In the genomic region with DNA sequence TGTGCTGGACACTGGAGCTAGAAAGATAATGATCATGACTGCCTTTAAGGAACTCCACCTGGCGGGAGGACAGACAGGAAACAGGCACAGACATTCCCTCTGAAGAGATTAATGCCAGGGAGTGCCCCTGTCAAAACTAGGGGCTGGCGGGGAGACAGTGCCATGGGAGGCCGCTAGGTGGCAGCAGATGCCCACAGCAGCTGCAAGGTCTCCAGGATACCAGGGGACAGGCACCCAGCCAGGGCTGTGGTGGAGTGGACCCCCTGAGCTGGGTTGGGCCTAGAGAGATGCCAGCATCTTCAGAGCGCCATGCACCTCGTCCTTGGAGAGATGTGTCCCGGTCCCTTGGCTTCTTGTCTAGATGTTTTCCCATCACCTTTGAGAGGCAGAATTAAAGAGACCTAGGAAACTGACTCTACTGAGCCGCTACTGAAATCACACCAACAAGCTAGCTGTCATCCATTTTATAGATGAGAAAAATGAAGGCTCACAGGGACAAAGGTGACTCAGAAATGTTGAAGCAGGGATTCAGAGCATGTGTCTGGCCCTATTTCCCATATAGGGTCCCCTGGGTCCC, we compare ENCODE assay signal across 9 cellular contexts. TPM values are rescaled to one million over a fixed set of nuclear protein-coding genes. Genes with fewer than 3 reads are reported as not detected.
DNase-seq lines count a peak whose midpoint lies in the region; ATAC-seq, FAIRE-seq and TF ChIP-seq lines count a peak whose summit lies in the region.
"Had no signal": no experiment of that assay in that cellular context is flagged by ENCODE, and none has a peak within 500 bp of the region (broad histone marks: within the 10 kb centered on the region; RNA-seq: fewer than 3 reads in every experiment).

No MANE protein-coding gene starts in this region.

- no peaks in the 10 kb centered on the region for H3K9me3 ChIP-seq in MM.1S (replicated peaks; ENCODE audit: insufficient read depth, low read length)
- H3K9me3 ChIP-seq in neuronal stem cell (replicated peaks in 1 of 2; ENCODE audit: control insufficient read depth in 2 of 2, insufficient read depth in 1 of 2, low read depth in 1 of 2, low read length in 2 of 2): no peaks in the 10 kb centered on the region

- no CpG with 5 or more reads among the region's 7 CpGs for WGBS in neuronal stem cell (ENCODE audit: extremely low coverage in 2 of 2, insufficient read length in 2 of 2, insufficient replicate concordance in 1 of 2), 2 donors

- no peak for TF ChIP-seq POLR2A in GM12891 (IDR thresholded peaks at IDR 0.05; ENCODE audit: low read depth, low read length)

- H3K4me3 Mint-ChIP-seq in activated T-helper 1 cell treated with anti-CD3 and anti-CD28 coated beads, Interleukin-12 subunit alpha, Interleukin-12 subunit beta, Interleukin-2, Interleukin-4 antibody, amounts not matched to agents 30 ng/mL and 10 ng/mL and 1 ng/mL, durations not matched to agents 14 hours and 24 hours and 36 hours: no peak overlapping the region

- H3K27me3 ChIP-seq in MM.1S (replicated peaks; ENCODE audit: insufficient read depth, low read length): 0 out of 2 replicates have a peak, but pooled peaks cover 8% of the 10 kb centered on the region
- H3K27me3 ChIP-seq in neuronal stem cell (ENCODE audit: control insufficient read depth in 3 of 3, insufficient read depth in 3 of 3, low read depth in 1 of 3, low read length in 3 of 3): peaks cover 0 to 38% (median 0%) of the 10 kb centered on the region in 3 experiments

- H3K14ac ChIP-seq in neuronal stem cell (ENCODE audit: low read length): no peak overlapping the region

- no peaks in the 10 kb centered on the region for H3K79me1 ChIP-seq in neuronal stem cell (ENCODE audit: low read depth, low read length)

- H4K8ac ChIP-seq in neuronal stem cell (ENCODE audit: low read depth, low read length): no peak overlapping the region

- intact Hi-C loops in activated T-helper 1 cell treated with anti-CD3 and anti-CD28 coated beads, Interleukin-12 subunit alpha, Interleukin-12 subunit beta, Interleukin-2, Interleukin-4 antibody, amounts not matched to agents 30 ng/mL and 10 ng/mL and 1 ng/mL, durations not matched to agents 14 hours and 24 hours and 36 hours (cut with micrococcal nuclease): loop anchor here (1.0 kb wide), 5 partner anchors 45 to 645 kb away; no protein-coding TSS in a partner anchor

- H3K4me1 Mint-ChIP-seq in activated T-helper 1 cell treated with anti-CD3 and anti-CD28 coated beads, Interleukin-12 subunit alpha, Interleukin-12 subunit beta, Interleukin-2, Interleukin-4 antibody, amounts not matched to agents 30 ng/mL and 10 ng/mL and 1 ng/mL, durations not matched to agents 14 hours and 24 hours and 36 hours (ENCODE audit: low read depth): no peaks in the 10 kb centered on the region

- H3K36me3 ChIP-seq in MM.1S (replicated peaks; ENCODE audit: insufficient read depth, low read length) (no peaks in the 10 kb centered on the region), neuronal stem cell (replicated peaks in 1 of 2; ENCODE audit: control insufficient read depth in 2 of 2, insufficient read depth in 2 of 2, low read length in 2 of 2) (no peaks in the 10 kb centered on the region)

- ATAC-seq in HG02588 (IDR thresholded peaks at IDR 0.05; ENCODE audit: unreplicated experiment): no peak

- peaks cover 4% of the 10 kb centered on the region for H3K27me3 Mint-ChIP-seq in activated T-helper 1 cell treated with anti-CD3 and anti-CD28 coated beads, Interleukin-12 subunit alpha, Interleukin-12 subunit beta, Interleukin-2, Interleukin-4 antibody, amounts not matched to agents 30 ng/mL and 10 ng/mL and 1 ng/mL, durations not matched to agents 14 hours and 24 hours and 36 hours (ENCODE audit: insufficient read depth)

- H3K36me3 Mint-ChIP-seq in activated T-helper 1 cell treated with anti-CD3 and anti-CD28 coated beads, Interleukin-12 subunit alpha, Interleukin-12 subunit beta, Interleukin-2, Interleukin-4 antibody, amounts not matched to agents 30 ng/mL and 10 ng/mL and 1 ng/mL, durations not matched to agents 14 hours and 24 hours and 36 hours (ENCODE audit: low read depth): peaks cover 2% of the 10 kb centered on the region

- H2BK120ac ChIP-seq in neuronal stem cell (ENCODE audit: low read depth, low read length): no peak overlapping the region

- DNase-seq in GM12891 (ENCODE audit: insufficient read length, low spot score): peak; percentile 79
- peak; percentile 72 for DNase-seq in MM.1S
- peak; percentile 69 for DNase-seq in RPMI7951 (ENCODE audit: low read depth)
- peak; percentile 57 for DNase-seq in activated T-helper 1 cell treated with anti-CD3 and anti-CD28 coated beads, Interleukin-12 subunit alpha, Interleukin-12 subunit beta, Interleukin-2, Interleukin-4 antibody, amounts not matched to agents 30 ng/mL and 10 ng/mL and 1 ng/mL, durations not matched to agents 14 hours and 24 hours and 36 hours (ENCODE audit: low spot score)
- DNase-seq in fibroblast of the aortic adventitia (ENCODE audit: low read depth): peak; percentile 62
- DNase-seq in neuronal stem cell (ENCODE audit: low spot score): peak; percentile 69
- DNase-seq in stromal cell of bone marrow (ENCODE audit: low read depth): peak; percentile 26

- no peaks in the 10 kb centered on the region for H4K20me1 ChIP-seq in MM.1S (ENCODE audit: insufficient read depth, low read length)

- no peak overlapping the region for H3K18ac ChIP-seq in neuronal stem cell (ENCODE audit: low read length)

- no peak overlapping the region for H3K27ac Mint-ChIP-seq in activated T-helper 1 cell treated with anti-CD3 and anti-CD28 coated beads, Interleukin-12 subunit alpha, Interleukin-12 subunit beta, Interleukin-2, Interleukin-4 antibody, amounts not matched to agents 30 ng/mL and 10 ng/mL and 1 ng/mL, durations not matched to agents 14 hours and 24 hours and 36 hours

- no peak overlapping the region for H2BK5ac ChIP-seq in neuronal stem cell (ENCODE audit: low read length)

- TF ChIP-seq CTCF in MM.1S (IDR thresholded peaks at IDR 0.05; ENCODE audit: low read length) (peak; percentile 100), fibroblast of the aortic adventitia (IDR thresholded peaks at IDR 0.05; ENCODE audit: insufficient read depth, low read length) (peak; percentile 99)

- H2AFZ ChIP-seq in MM.1S (ENCODE audit: low read length) (no peak overlapping the region), neuronal stem cell (ENCODE audit: low read length) (no peak overlapping the region)

- H3K23ac ChIP-seq in neuronal stem cell (ENCODE audit: low read depth, low read length, poor library complexity): no peak overlapping the region

- no peak overlapping the region for H2AK5ac ChIP-seq in neuronal stem cell (ENCODE audit: low read depth, low read length)

- H3K27ac ChIP-seq in MM.1S (ENCODE audit: low read length) (no peak overlapping the region), neuronal stem cell (replicated peaks; ENCODE audit: low read length) (no peak overlapping the region)

- H3K9me2 ChIP-seq in MM.1S (replicated peaks; ENCODE audit: insufficient read depth, low read length): no peaks in the 10 kb centered on the region

- no peak overlapping the region for H2BK15ac ChIP-seq in neuronal stem cell (ENCODE audit: low read length)

- no peaks in the 10 kb centered on the region for H3F3A ChIP-seq in MM.1S (ENCODE audit: insufficient read depth, low read length)

- H3K9ac ChIP-seq in MM.1S (ENCODE audit: low read length) (no peak overlapping the region), neuronal stem cell (ENCODE audit: low read depth, low read length, poor library complexity) (no peak overlapping the region)

- H3K9me3 Mint-ChIP-seq in activated T-helper 1 cell treated with anti-CD3 and anti-CD28 coated beads, Interleukin-12 subunit alpha, Interleukin-12 subunit beta, Interleukin-2, Interleukin-4 antibody, amounts not matched to agents 30 ng/mL and 10 ng/mL and 1 ng/mL, durations not matched to agents 14 hours and 24 hours and 36 hours: peaks cover 5% of the 10 kb centered on the region

- no peak overlapping the region for H3K4me3 ChIP-seq in MM.1S (ENCODE audit: low read length)
- H3K4me3 ChIP-seq in fibroblast of the aortic adventitia (ENCODE audit: low read depth, low read length): no peak overlapping the region
- H3K4me3 ChIP-seq in neuronal stem cell (ENCODE audit: low read length in 2 of 2): no peak overlapping the region

- peak; percentile 71 for FAIRE-seq in GM12891 (lab: Jason Lieb, UNC)

- no peak overlapping the region for H4K91ac ChIP-seq in neuronal stem cell (ENCODE audit: low read depth, low read length, poor library complexity)

- H2BK12ac ChIP-seq in neuronal stem cell (ENCODE audit: low read length): no peak overlapping the region

- no peak overlapping the region for H3K4ac ChIP-seq in neuronal stem cell (ENCODE audit: low read length)

- H3K4me1 ChIP-seq in MM.1S (ENCODE audit: low read length) (no peaks in the 10 kb centered on the region), neuronal stem cell (ENCODE audit: control insufficient read depth in 2 of 2, insufficient read depth in 1 of 2, low read depth in 1 of 2, low read length in 2 of 2) (no peaks in the 10 kb centered on the region)

- H3K79me2 ChIP-seq in MM.1S (ENCODE audit: low read length): no peaks in the 10 kb centered on the region

- H3K4me2 ChIP-seq in MM.1S (ENCODE audit: low read depth, low read length): no peak overlapping the region
- no peak overlapping the region for H3K4me2 ChIP-seq in neuronal stem cell (ENCODE audit: insufficient read depth, low read length, poor library complexity, severe bottlenecking)

RNA-seq across cellular contexts. Expression of a gene that starts 3.6 kb away (rescaled TPM):
- polyA plus RNA-seq in GM12891 (2012; ENCODE audit: low read depth, missing spikeins): not detected
- total RNA-seq in RPMI7951 (2014; rRNA removed; shearing (Covaris generic)): 0.29 and 0.72 TPM in 2 replicates
- not detected in 2 replicates for total RNA-seq in activated T-helper 1 cell treated with anti-CD3 and anti-CD28 coated beads, Interleukin-12 subunit alpha, Interleukin-12 subunit beta, Interleukin-2, Interleukin-4 antibody, amounts not matched to agents 30 ng/mL and 10 ng/mL and 1 ng/mL, durations not matched to agents 14 hours and 24 hours and 36 hours
- not detected in 2 replicates for total RNA-seq in fibroblast of the aortic adventitia (ENCODE audit: low replicate concordance)
- polyA plus RNA-seq in neuronal stem cell (2013, experiment 1 of 2): not detected
- polyA plus RNA-seq in neuronal stem cell (2013, experiment 2 of 2): not detected
- total RNA-seq: mononuclear cell had no signal

RNA-seq across cellular contexts. Expression of a gene that starts 10.7 kb away (rescaled TPM):
- not detected for polyA plus RNA-seq in GM12891 (2012; ENCODE audit: low read depth, missing spikeins)
- total RNA-seq in RPMI7951 (2014; rRNA removed; shearing (Covaris generic)): 10.4 and 12.4 TPM in 2 replicates
- 0.16 TPM in 1 of 2 replicates, not detected in the other for total RNA-seq in activated T-helper 1 cell treated with anti-CD3 and anti-CD28 coated beads, Interleukin-12 subunit alpha, Interleukin-12 subunit beta, Interleukin-2, Interleukin-4 antibody, amounts not matched to agents 30 ng/mL and 10 ng/mL and 1 ng/mL, durations not matched to agents 14 hours and 24 hours and 36 hours
- total RNA-seq in fibroblast of the aortic adventitia (ENCODE audit: low replicate concordance): 2.6 and 6.4 TPM in 2 replicates
- polyA plus RNA-seq in neuronal stem cell (2013, experiment 1 of 2): 8.8 TPM
- 8.4 TPM for polyA plus RNA-seq in neuronal stem cell (2013, experiment 2 of 2)

RNA-seq across cellular contexts. Expression of a gene that starts 33.7 kb away (rescaled TPM):
- polyA plus RNA-seq in GM12891 (2012; ENCODE audit: low read depth, missing spikeins): not detected
- total RNA-seq in RPMI7951 (2014; rRNA removed; shearing (Covaris generic)): 5.0 and 7.0 TPM in 2 replicates
- total RNA-seq in activated T-helper 1 cell treated with anti-CD3 and anti-CD28 coated beads, Interleukin-12 subunit alpha, Interleukin-12 subunit beta, Interleukin-2, Interleukin-4 antibody, amounts not matched to agents 30 ng/mL and 10 ng/mL and 1 ng/mL, durations not matched to agents 14 hours and 24 hours and 36 hours: not detected in 2 replicates
- total RNA-seq in fibroblast of the aortic adventitia (ENCODE audit: low replicate concordance): not detected in 2 replicates
- polyA plus RNA-seq in neuronal stem cell (2013, experiment 1 of 2): not detected
- polyA plus RNA-seq in neuronal stem cell (2013, experiment 2 of 2): not detected
- total RNA-seq: mononuclear cell had no signal

RNA-seq across cellular contexts. Expression of a gene that starts 51.2 kb away (rescaled TPM):
- polyA plus RNA-seq in GM12891 (2012; ENCODE audit: low read depth, missing spikeins): not detected
- total RNA-seq in RPMI7951 (2014; rRNA removed; shearing (Covaris generic)): not detected in 2 replicates
- total RNA-seq in activated T-helper 1 cell treated with anti-CD3 and anti-CD28 coated beads, Interleukin-12 subunit alpha, Interleukin-12 subunit beta, Interleukin-2, Interleukin-4 antibody, amounts not matched to agents 30 ng/mL and 10 ng/mL and 1 ng/mL, durations not matched to agents 14 hours and 24 hours and 36 hours: not detected in 2 replicates
- total RNA-seq in fibroblast of the aortic adventitia (ENCODE audit: low replicate concordance): not detected in 2 replicates
- 0.22 TPM for polyA plus RNA-seq in neuronal stem cell (2013, experiment 1 of 2)
- 0.29 TPM for polyA plus RNA-seq in neuronal stem cell (2013, experiment 2 of 2)
- total RNA-seq: mononuclear cell had no signal

Comparison
In these comparisons a context has a peak if more than half of its experiments do, and no peak if none do; other contexts are left out.
1. DNase-seq: peak in every context shown above with its lines; median percentile 79 in GM12891; 72 in MM.1S; 69 in RPMI7951; 69 in neuronal stem cell; 62 in fibroblast of the aortic adventitia; 57 in activated T-helper 1 cell treated with anti-CD3 and anti-CD28 coated beads, Interleukin-12 subunit alpha, Interleukin-12 subunit beta, Interleukin-2, Interleukin-4 antibody, amounts not matched to agents 30 ng/mL and 10 ng/mL and 1 ng/mL, durations not matched to agents 14 hours and 24 hours and 36 hours; 26 in stromal cell of bone marrow.